In the genomic region with DNA sequence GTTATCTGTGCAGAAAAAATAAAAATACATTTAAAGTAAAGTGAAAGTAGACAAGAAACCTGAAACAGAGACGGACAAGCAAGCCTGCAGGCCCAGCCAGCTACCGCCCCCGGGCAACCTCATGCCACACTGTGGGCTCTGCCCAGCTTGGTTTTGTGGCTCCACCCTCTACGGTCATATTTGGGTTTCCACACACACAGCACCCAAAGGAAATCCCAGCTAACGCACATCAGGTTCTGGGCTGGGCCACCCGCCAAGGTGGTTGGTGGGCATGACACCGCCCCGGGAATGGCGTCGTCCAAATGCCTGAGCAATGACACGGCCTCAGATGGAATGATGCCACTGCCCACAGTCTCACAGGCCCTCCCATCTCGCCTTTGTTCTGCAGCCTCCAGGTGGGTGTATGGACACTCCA, we compare ENCODE assay signal across 10 cellular contexts. TPM values are rescaled to one million over a fixed set of nuclear protein-coding genes. Genes with fewer than 3 reads are reported as not detected.
DNase-seq lines count a peak whose midpoint lies in the region; ATAC-seq, FAIRE-seq and TF ChIP-seq lines count a peak whose summit lies in the region.
"Had no signal": no experiment of that assay in that cellular context is flagged by ENCODE, and none has a peak within 500 bp of the region (broad histone marks: within the 10 kb centered on the region; RNA-seq: fewer than 3 reads in every experiment).

No MANE protein-coding gene starts in this region.

- no peaks in the 10 kb centered on the region for H3K9me3 Mint-ChIP-seq in activated naive CD8-positive, alpha-beta T cell treated with anti-CD3 and anti-CD28 coated beads, Interleukin-2, amount 10 ng/mL, durations not matched to agents 7 days and 5 days
- H3K9me3 Mint-ChIP-seq in mesothelial cell of epicardium: peaks cover 4% of the 10 kb centered on the region

- no peaks in the 10 kb centered on the region for H3K27me3 Mint-ChIP-seq in activated naive CD8-positive, alpha-beta T cell treated with anti-CD3 and anti-CD28 coated beads, Interleukin-2, amount 10 ng/mL, durations not matched to agents 7 days and 5 days
- H3K27me3 Mint-ChIP-seq in mesothelial cell of epicardium (ENCODE audit: low read depth): no peaks in the 10 kb centered on the region

- no peaks in the 10 kb centered on the region for H3K9me2 ChIP-seq in PC-9 (ENCODE audit: insufficient read depth)

- FAIRE-seq in D721Med (lab: Jason Lieb, UNC) (no peak), GM12891 (lab: Jason Lieb, UNC) (no peak)
- FAIRE-seq: K562 had no signal

- peaks cover 81% of the 10 kb centered on the region for H3K4me1 Mint-ChIP-seq in activated naive CD8-positive, alpha-beta T cell treated with anti-CD3 and anti-CD28 coated beads, Interleukin-2, amount 10 ng/mL, durations not matched to agents 7 days and 5 days
- peaks cover 4% of the 10 kb centered on the region for H3K4me1 Mint-ChIP-seq in mesothelial cell of epicardium

- H3K4me3 ChIP-seq in PC-9: peak overlapping the region; percentile 43; the same call in 1 of the 2 replicates
- H3K4me3 ChIP-seq: K562 had no signal

- no peaks in the 10 kb centered on the region; the same call in 1 of the 2 replicates for H3K79me2 ChIP-seq in PC-9 (ENCODE audit: low read depth)

- H3K27ac Mint-ChIP-seq in activated naive CD8-positive, alpha-beta T cell treated with anti-CD3 and anti-CD28 coated beads, Interleukin-2, amount 10 ng/mL, durations not matched to agents 7 days and 5 days: peak overlapping the region; percentile 84
- peak overlapping the region; percentile 9 for H3K27ac Mint-ChIP-seq in mesothelial cell of epicardium

- H3K27ac ChIP-seq in PC-9: peak overlapping the region; percentile 64

- CTCF ChIA-PET in PC-9 (lab: Charles Lee): interaction anchor here (0.6 to 1.4 kb wide), 3 partner anchors 27 to 99 kb away, joined by 3 to 9 read pairs (median 5); no protein-coding TSS in a partner anchor

- TF ChIP-seq CTCF in PC-9 (conservative IDR thresholded peaks at IDR 0.05): no peak
- TF ChIP-seq CTCF in mesothelial cell of epicardium (IDR thresholded peaks at IDR 0.05; ENCODE audit: unreplicated experiment): no peak
- no peak for TF ChIP-seq CTCF in D721Med (IDR thresholded peaks at IDR 0.05; ENCODE audit: insufficient read depth, missing control alignments)

- H3K36me3 Mint-ChIP-seq in activated naive CD8-positive, alpha-beta T cell treated with anti-CD3 and anti-CD28 coated beads, Interleukin-2, amount 10 ng/mL, durations not matched to agents 7 days and 5 days: peaks cover 27% of the 10 kb centered on the region
- peaks cover 3% of the 10 kb centered on the region for H3K36me3 Mint-ChIP-seq in mesothelial cell of epicardium

- H3K4me3 Mint-ChIP-seq in activated naive CD8-positive, alpha-beta T cell treated with anti-CD3 and anti-CD28 coated beads, Interleukin-2, amount 10 ng/mL, durations not matched to agents 7 days and 5 days: peak overlapping the region; percentile 71
- no peak overlapping the region for H3K4me3 Mint-ChIP-seq in mesothelial cell of epicardium

- intact Hi-C loops in PC-9 (cut with micrococcal nuclease; ENCODE audit: unreplicated experiment): loop anchor here (1.0 kb wide), 1 partner anchor 14 kb away; no protein-coding TSS in a partner anchor

- POLR2A ChIA-PET in PC-9 (lab: Charles Lee; ENCODE audit: unreplicated experiment): interaction anchor here (0.6 to 0.7 kb wide), 3 partner anchors 12 to 263 kb away, joined by 3 to 7 read pairs (median 3); a partner anchor contains a TSS
- POLR2A ChIA-PET in activated naive CD8-positive, alpha-beta T cell treated with anti-CD3 and anti-CD28 coated beads, Interleukin-2, amount 10 ng/mL, durations not matched to agents 7 days and 5 days (lab: Charles Lee): interaction anchor here (1.5 to 2.4 kb wide), 2 partner anchors 10 to 12 kb away, joined by 8 to 18 read pairs; no protein-coding TSS in a partner anchor

- no peak for TF ChIP-seq POLR2A in GM12891 (IDR thresholded peaks at IDR 0.05; ENCODE audit: low read depth, low read length)

- DNase-seq in AG08396 (ENCODE audit: low spot score) (peak; percentile 71), PC-9 (peak; percentile 95 to 99), mesothelial cell of epicardium (ENCODE audit: low spot score in 2 of 2, unreplicated experiment in 2 of 2) (no peak), D721Med (ENCODE audit: insufficient read length, low spot score) (no peak), GM12891 (ENCODE audit: insufficient read length, low spot score) (no peak)
- peak; percentile 64 for DNase-seq in activated naive CD8-positive, alpha-beta T cell treated with anti-CD3 and anti-CD28 coated beads, Interleukin-2, amount 10 ng/mL, durations not matched to agents 7 days and 5 days
- DNase-seq: DND-41 had no signal

- no peaks in the 10 kb centered on the region for H3K36me3 ChIP-seq in PC-9 (ENCODE audit: low read depth)

- ATAC-seq in activated naive CD8-positive, alpha-beta T cell treated with anti-CD3 and anti-CD28 coated beads, Interleukin-2, amount 10 ng/mL, durations not matched to agents 7 days and 5 days (ENCODE audit: low read depth): peak; percentile 58
- ATAC-seq in HG03432 (IDR thresholded peaks at IDR 0.05; ENCODE audit: unreplicated experiment) (no peak), HG02678 (IDR thresholded peaks at IDR 0.05; ENCODE audit: unreplicated experiment) (no peak)
- ATAC-seq: K562 had no signal

- H3K4me2 ChIP-seq in PC-9: peak overlapping the region; percentile 78

- no peak overlapping the region for H2AFZ ChIP-seq in PC-9

- no TSS peak for BruUV-seq in PC-9 (replicated peaks; lab: Mats Ljungman, UMichigan)

- peaks cover 22% of the 10 kb centered on the region for H3F3A ChIP-seq in PC-9 (ENCODE audit: insufficient read depth, low read depth)

- H3K4me1 ChIP-seq in PC-9 (replicated peaks; ENCODE audit: insufficient read depth): peaks cover 24% of the 10 kb centered on the region

- no peaks in the 10 kb centered on the region for H3K27me3 ChIP-seq in PC-9 (ENCODE audit: insufficient read depth, low read depth)

- no peaks in the 10 kb centered on the region for H3K9me3 ChIP-seq in PC-9 (ENCODE audit: insufficient read depth, low read depth)

- H4K20me1 ChIP-seq in PC-9 (ENCODE audit: insufficient read depth): no peaks in the 10 kb centered on the region; the same call in none of the 2 replicates

TF ChIP-seq in GM12891, 5 proteins besides CTCF, POLR2A, EP300 and RAD21:
- no peak for TF ChIP-seq PAX5 (IDR thresholded peaks at IDR 0.05; ENCODE audit: insufficient read depth, low read length, severe bottlenecking)
- no peak for TF ChIP-seq POU2F2 (IDR thresholded peaks at IDR 0.05; ENCODE audit: low read depth, low read length)
- TF ChIP-seq SPI1 (IDR thresholded peaks at IDR 0.05; ENCODE audit: low read depth, low read length): no peak
- TF ChIP-seq POLR2AphosphoS5 (IDR thresholded peaks at IDR 0.05; ENCODE audit: low read depth, low read length): no peak
- no peak for TF ChIP-seq TAF1 (IDR thresholded peaks at IDR 0.05; ENCODE audit: low read depth, low read length)

RNA-seq across cellular contexts. Expression of a gene that starts 22.9 kb away (rescaled TPM):
- 30.8 and 36.6 TPM in 2 replicates for total RNA-seq in PC-9 (2021)
- 10 to 100 TPM; 44.5 to 50.6 TPM for total RNA-seq in activated naive CD8-positive, alpha-beta T cell treated with anti-CD3 and anti-CD28 coated beads, Interleukin-2, amount 10 ng/mL, durations not matched to agents 7 days and 5 days
- total RNA-seq in mesothelial cell of epicardium: 11.1 to 11.3 TPM (median 11.1 TPM) in 3 replicates
- 4.0 TPM for polyA plus RNA-seq in GM12891 (2012; ENCODE audit: low read depth, missing spikeins)

RNA-seq across cellular contexts. Expression of a gene that starts 59.8 kb away (rescaled TPM):
- total RNA-seq in PC-9 (2021): not detected in 2 replicates
- not detected for total RNA-seq in activated naive CD8-positive, alpha-beta T cell treated with anti-CD3 and anti-CD28 coated beads, Interleukin-2, amount 10 ng/mL, durations not matched to agents 7 days and 5 days
- total RNA-seq in mesothelial cell of epicardium: 0.31 to 0.35 TPM (median 0.34 TPM) in 3 replicates
- not detected for polyA plus RNA-seq in GM12891 (2012; ENCODE audit: low read depth, missing spikeins)
- total RNA-seq: K562 had no signal
- polyA plus RNA-seq: K562 had no signal

Comparison
In these comparisons a context has a peak if more than half of its experiments do, and no peak if none do; other contexts are left out.
1. DNase-seq: peak in AG08396 (single experiment), PC-9 (2 of 2) and activated naive CD8-positive, alpha-beta T cell treated with anti-CD3 and anti-CD28 coated beads, Interleukin-2, amount 10 ng/mL, durations not matched to agents 7 days and 5 days (single experiment); none in mesothelial cell of epicardium (0 of 2), D721Med (single experiment) and GM12891 (single experiment).